11 cellular contexts compared by ENCODE assay signal in genomic region chr22:22802346-22802970, GRCh38.
A peak's percentile ranks its signal among the peaks of the same experiment; 100 is the strongest.
DNase-seq lines count a peak whose midpoint lies in the region; ATAC-seq and TF ChIP-seq lines count a peak whose summit lies in the region.
"Had no signal": no experiment of that assay in that cellular context is flagged by ENCODE, and none has a peak within 500 bp of the region (broad histone marks: within the 10 kb centered on the region; RNA-seq: fewer than 3 reads in every experiment).

No MANE protein-coding gene starts in this region.

- peaks cover 26% of the 10 kb centered on the region for H3K27me3 Mint-ChIP-seq in HFFc6 (ENCODE audit: insufficient read depth)
- no peaks in the 10 kb centered on the region for H3K27me3 Mint-ChIP-seq in activated CD8-positive, alpha-beta T cell treated with anti-CD3 and anti-CD28 coated beads for 36 hours
- H3K27me3 Mint-ChIP-seq in naive thymus-derived CD4-positive, alpha-beta T cell, result peaks cover 0 to 51% (median 0%) of the 10 kb centered on the region in 5 donors

- no peak overlapping the region for H3K27ac Mint-ChIP-seq in HFFc6
- no peak overlapping the region for H3K27ac Mint-ChIP-seq in activated CD8-positive, alpha-beta T cell treated with anti-CD3 and anti-CD28 coated beads for 36 hours
- peak overlapping the region in 1 of 9 donors; percentile 10 for H3K27ac Mint-ChIP-seq in naive thymus-derived CD4-positive, alpha-beta T cell
- H3K27ac Mint-ChIP-seq: activated T-helper 2 cell treated with anti-CD3 and anti-CD28 coated beads, Interferon-gamma antibody, Interleukin-2, Interleukin-4, amounts not matched to agents 10 μg/mL and 5 μg/mL and 100 μg/mL, durations not matched to agents 14 hours and 24 hours and 36 hours had no signal

- no peaks in the 10 kb centered on the region for H3K9me3 Mint-ChIP-seq in HFFc6
- no peaks in the 10 kb centered on the region for H3K9me3 Mint-ChIP-seq in activated CD8-positive, alpha-beta T cell treated with anti-CD3 and anti-CD28 coated beads for 36 hours
- no peaks in the 10 kb centered on the region for H3K9me3 Mint-ChIP-seq in naive thymus-derived CD4-positive, alpha-beta T cell
- H3K9me3 Mint-ChIP-seq: activated T-helper 2 cell treated with anti-CD3 and anti-CD28 coated beads, Interferon-gamma antibody, Interleukin-2, Interleukin-4, amounts not matched to agents 10 μg/mL and 5 μg/mL and 100 μg/mL, durations not matched to agents 14 hours and 24 hours and 36 hours had no signal

- no peaks in the 10 kb centered on the region for H3K36me3 ChIP-seq in naive thymus-derived CD4-positive, alpha-beta T cell (ENCODE audit: control insufficient read depth in 2 of 3, insufficient read depth in 3 of 3, low read length in 3 of 3)
- H3K36me3 ChIP-seq: esophagus squamous epithelium had no signal

- H3K4me1 Mint-ChIP-seq in HFFc6 (ENCODE audit: low read depth), result 0 out of 2 replicates have a peak, but pooled peaks cover 5% of the 10 kb centered on the region
- peaks cover 28% of the 10 kb centered on the region for H3K4me1 Mint-ChIP-seq in activated CD8-positive, alpha-beta T cell treated with anti-CD3 and anti-CD28 coated beads for 36 hours (ENCODE audit: low read depth)
- peaks cover 0 to 29% (median 16%) of the 10 kb centered on the region in 7 donors for H3K4me1 Mint-ChIP-seq in naive thymus-derived CD4-positive, alpha-beta T cell

- H3K4me1 ChIP-seq in naive thymus-derived CD4-positive, alpha-beta T cell (ENCODE audit: control insufficient read depth in 2 of 2, insufficient read depth in 2 of 2, low read length in 2 of 2), result peaks cover 0 to 41% of the 10 kb centered on the region in 2 donors
- H3K4me1 ChIP-seq: esophagus squamous epithelium had no signal

- CTCF ChIA-PET in activated CD8-positive, alpha-beta T cell treated with anti-CD3 and anti-CD28 coated beads for 36 hours (lab: Charles Lee), result interaction anchor here (0.6 to 4.9 kb wide), 30 partner anchors 8 to 158 kb away, joined by 3 to 43 read pairs (median 4); no protein-coding TSS in a partner anchor
- CTCF ChIA-PET in naive thymus-derived CD4-positive, alpha-beta T cell (lab: Charles Lee), result interaction anchor here (0.8 to 3.3 kb wide), 15 partner anchors 8 to 153 kb away, joined by 3 to 45 read pairs (median 5); no protein-coding TSS in a partner anchor

- DNase-seq in NCI-H146 (lab: John Stamatoyannopoulos, UW) (peak; percentile 11), NCI-H146 treated with DMSO at 0.1 percent for 48 hours (lab: John Stamatoyannopoulos, UW; ENCODE audit: unreplicated experiment) (no peak), HFFc6 (no peak), DMS79 (lab: John Stamatoyannopoulos, UW) (no peak), sciatic nerve (ENCODE audit: low spot score) (no peak)
- peak; percentile 66 for DNase-seq in activated CD8-positive, alpha-beta T cell treated with anti-CD3 and anti-CD28 coated beads for 36 hours
- DNase-seq in naive thymus-derived CD4-positive, alpha-beta T cell, result peak in 5 of 9 donors; percentile 26 to 53 (median 34)
- DNase-seq: esophagus squamous epithelium, NCI-H774 had no signal

- POLR2A ChIA-PET in activated CD8-positive, alpha-beta T cell treated with anti-CD3 and anti-CD28 coated beads for 36 hours (lab: Charles Lee), result interaction anchor here (1.2 kb wide), 1 partner anchor 8 kb away, joined by 3 read pairs; no protein-coding TSS in a partner anchor
- POLR2A ChIA-PET in naive thymus-derived CD4-positive, alpha-beta T cell (lab: Charles Lee), result no interaction called here

- H3K27me3 ChIP-seq in naive thymus-derived CD4-positive, alpha-beta T cell (ENCODE audit: control insufficient read depth in 2 of 2, insufficient read depth in 2 of 2, low read length in 2 of 2), result no peaks in the 10 kb centered on the region

- intact Hi-C loops in activated CD8-positive, alpha-beta T cell treated with anti-CD3 and anti-CD28 coated beads for 36 hours (cut with micrococcal nuclease), result loop anchor here (5.0 kb wide), 2 partner anchors 80 to 150 kb away; no protein-coding TSS in a partner anchor
- intact Hi-C loops in naive thymus-derived CD4-positive, alpha-beta T cell (cut with micrococcal nuclease), result loop anchor here (1.0 to 5.0 kb wide), 5 partner anchors 46 to 155 kb away; no protein-coding TSS in a partner anchor
- intact Hi-C loops in sciatic nerve (cut with DNase I), result no loop called here

- ATAC-seq in activated CD8-positive, alpha-beta T cell treated with anti-CD3 and anti-CD28 coated beads for 36 hours, result peak; percentile 64
- peak; percentile 79 for ATAC-seq in naive thymus-derived CD4-positive, alpha-beta T cell
- ATAC-seq in HG02885 (IDR thresholded peaks at IDR 0.05; ENCODE audit: poor library complexity, unreplicated experiment), result no peak
- no peak for ATAC-seq in sciatic nerve

- no peak overlapping the region for H3K4me3 Mint-ChIP-seq in HFFc6
- no peak overlapping the region for H3K4me3 Mint-ChIP-seq in activated CD8-positive, alpha-beta T cell treated with anti-CD3 and anti-CD28 coated beads for 36 hours
- H3K4me3 Mint-ChIP-seq in naive thymus-derived CD4-positive, alpha-beta T cell, result no peak overlapping the region

- no peaks in the 10 kb centered on the region for H3K9me3 ChIP-seq in naive thymus-derived CD4-positive, alpha-beta T cell (ENCODE audit: control insufficient read depth in 2 of 3, low read length in 3 of 3)
- H3K9me3 ChIP-seq: esophagus squamous epithelium had no signal

- no peak overlapping the region for H3K27ac ChIP-seq in naive thymus-derived CD4-positive, alpha-beta T cell (ENCODE audit: low read depth, low read length)
- H3K27ac ChIP-seq: esophagus squamous epithelium had no signal

- H3K4me3 ChIP-seq in naive thymus-derived CD4-positive, alpha-beta T cell (ENCODE audit: low read length), result no peak overlapping the region
- H3K4me3 ChIP-seq: esophagus squamous epithelium had no signal

- H3K36me3 Mint-ChIP-seq in HFFc6 (ENCODE audit: low read depth), result no peaks in the 10 kb centered on the region
- H3K36me3 Mint-ChIP-seq in activated CD8-positive, alpha-beta T cell treated with anti-CD3 and anti-CD28 coated beads for 36 hours (ENCODE audit: low read depth), result no peaks in the 10 kb centered on the region
- H3K36me3 Mint-ChIP-seq in naive thymus-derived CD4-positive, alpha-beta T cell, result no peaks in the 10 kb centered on the region

- peak; percentile 50 for TF ChIP-seq CTCF in HFFc6 (IDR thresholded peaks at IDR 0.05)
- peak; percentile 80 for TF ChIP-seq CTCF in activated CD8-positive, alpha-beta T cell treated with anti-CD3 and anti-CD28 coated beads for 36 hours (IDR thresholded peaks at IDR 0.05)

Comparison
In these comparisons a context has a peak if more than half of its experiments do, and no peak if none do; other contexts are left out.
1. DNase-seq: peak in NCI-H146 (single experiment), activated CD8-positive, alpha-beta T cell treated with anti-CD3 and anti-CD28 coated beads for 36 hours (single experiment) and naive thymus-derived CD4-positive, alpha-beta T cell (5 of 9); none in NCI-H146 treated with DMSO at 0.1 percent for 48 hours (single experiment), HFFc6 (single experiment), DMS79 (single experiment) and sciatic nerve (single experiment).
2. ATAC-seq: peak in activated CD8-positive, alpha-beta T cell treated with anti-CD3 and anti-CD28 coated beads for 36 hours (single experiment) and naive thymus-derived CD4-positive, alpha-beta T cell (single experiment); none in HG02885 (single experiment) and sciatic nerve (single experiment).